ENCODE assay signal across 8 cellular contexts in genomic region chr11:65606876-65607613, GRCh38. TPM values are rescaled to one million over a fixed set of nuclear protein-coding genes. Genes with fewer than 3 reads are reported as not detected.
DNase-seq lines count a peak whose midpoint lies in the region; TF ChIP-seq lines count a peak whose summit lies in the region.

No MANE protein-coding gene starts in this region.

- peak; percentile 95 for DNase-seq in SK-N-MC (ENCODE audit: low read depth, low spot score)
- DNase-seq in fibroblast of lung (ENCODE audit: low read depth in 2 of 2): peak; percentile 93 to 97
- DNase-seq in middle frontal gyrus (ENCODE audit: extremely low spot score, low spot score): peak; percentile 87
- peak; percentile 94 for DNase-seq in ureter (ENCODE audit: low spot score)
- no peak for DNase-seq in NCI-H1105 (lab: John Stamatoyannopoulos, UW)
- DNase-seq in activated CD4-positive, alpha-beta T cell treated with anti-CD3 and anti-CD28 coated beads, Interleukin-2, amount 10 ng/mL, durations not matched to agents 24 days and 14 days: no peak
- DNase-seq in stimulated activated CD4-positive, alpha-beta T cell treated with anti-CD3 and anti-CD28 coated beads, Interleukin-4, amount 100 ng/mL, for 24 hours: no peak

- H3K4me3 ChIP-seq in SK-N-MC: peak overlapping the region; percentile 83
- peak overlapping the region in 3 of 4 experiments; percentile 19 to 32 (median 31) for H3K4me3 ChIP-seq in fibroblast of lung (replicated peaks in 1 of 4; ENCODE audit: control extremely low read depth in 1 of 4, insufficient read depth in 1 of 4, low read depth in 3 of 4, low read length in 4 of 4)

- H3K4me2 ChIP-seq in fibroblast of lung (ENCODE audit: extremely low read depth, insufficient read depth, low read length): peak overlapping the region; percentile 54

- H2AFZ ChIP-seq in fibroblast of lung (ENCODE audit: low read length): no peak overlapping the region

- peaks cover 18% of the 10 kb centered on the region for H3K79me2 ChIP-seq in fibroblast of lung (ENCODE audit: control insufficient read depth, insufficient read depth, low read length)

- H3K27me3 Mint-ChIP-seq in activated CD4-positive, alpha-beta T cell treated with anti-CD3 and anti-CD28 coated beads, Interleukin-2, amount 10 ng/mL, durations not matched to agents 24 days and 14 days: no peaks in the 10 kb centered on the region

- no peaks in the 10 kb centered on the region for H3K9me3 Mint-ChIP-seq in activated CD4-positive, alpha-beta T cell treated with anti-CD3 and anti-CD28 coated beads, Interleukin-2, amount 10 ng/mL, durations not matched to agents 24 days and 14 days

- H3K36me3 ChIP-seq in ES-I3 (ENCODE audit: insufficient read depth, low read length) (peaks cover 5% of the 10 kb centered on the region; the same call in 1 of the 2 replicates), SK-N-MC (ENCODE audit: insufficient read depth, low read length) (peaks cover 6% of the 10 kb centered on the region; the same call in 1 of the 2 replicates), fibroblast of lung (ENCODE audit: control insufficient read depth, insufficient read depth, low read length) (peaks cover 27% of the 10 kb centered on the region)

- H3K9ac ChIP-seq in ES-I3 (ENCODE audit: low read depth, low read length): peak overlapping the region; percentile 32; the same call in 1 of the 2 replicates
- H3K9ac ChIP-seq in SK-N-MC (ENCODE audit: insufficient read length): peak overlapping the region; percentile 56
- no peak overlapping the region for H3K9ac ChIP-seq in fibroblast of lung (ENCODE audit: insufficient read depth, low read length)

- H3K27ac ChIP-seq in SK-N-MC: no peak overlapping the region
- H3K27ac ChIP-seq in fibroblast of lung (ENCODE audit: insufficient read depth, low read length): peak overlapping the region; percentile 69

- H3K4me1 ChIP-seq in ES-I3 (ENCODE audit: insufficient read depth, low read length) (peaks cover 4% of the 10 kb centered on the region; the same call in 1 of the 2 replicates), fibroblast of lung (ENCODE audit: control insufficient read depth, extremely low read depth, insufficient read depth, low read length) (peaks cover 22% of the 10 kb centered on the region)

- H3K4me3 Mint-ChIP-seq in activated CD4-positive, alpha-beta T cell treated with anti-CD3 and anti-CD28 coated beads, Interleukin-2, amount 10 ng/mL, durations not matched to agents 24 days and 14 days: no peak overlapping the region

- H4K20me1 ChIP-seq in fibroblast of lung (ENCODE audit: control insufficient read depth, extremely low read depth, insufficient read depth, low read length): no peaks in the 10 kb centered on the region

- peaks cover 26% of the 10 kb centered on the region for H3K4me1 Mint-ChIP-seq in activated CD4-positive, alpha-beta T cell treated with anti-CD3 and anti-CD28 coated beads, Interleukin-2, amount 10 ng/mL, durations not matched to agents 24 days and 14 days

- intact Hi-C loops in activated CD4-positive, alpha-beta T cell treated with anti-CD3 and anti-CD28 coated beads, Interleukin-2, amount 10 ng/mL, durations not matched to agents 24 days and 14 days (cut with micrococcal nuclease): no loop called here

- H3K9me3 ChIP-seq in ES-I3 (ENCODE audit: control insufficient read depth, insufficient read depth, low read length) (no peaks in the 10 kb centered on the region), SK-N-MC (ENCODE audit: low read depth, low read length) (no peaks in the 10 kb centered on the region), fibroblast of lung (ENCODE audit: control insufficient read depth, insufficient read depth, low read depth, low read length) (no peaks in the 10 kb centered on the region)

- TF ChIP-seq CTCF in fibroblast of lung (conservative IDR thresholded peaks at IDR 0.05 in 1 of 2, IDR thresholded peaks at IDR 0.05 in 1 of 2; ENCODE audit: low read depth in 1 of 2, low read length in 2 of 2): no peak

- peaks cover 55% of the 10 kb centered on the region for H3K36me3 Mint-ChIP-seq in activated CD4-positive, alpha-beta T cell treated with anti-CD3 and anti-CD28 coated beads, Interleukin-2, amount 10 ng/mL, durations not matched to agents 24 days and 14 days (ENCODE audit: low read depth)

- no peaks in the 10 kb centered on the region for H3K27me3 ChIP-seq in fibroblast of lung (ENCODE audit: control insufficient read depth, insufficient read depth, low read length)

- no peak overlapping the region for H3K27ac Mint-ChIP-seq in activated CD4-positive, alpha-beta T cell treated with anti-CD3 and anti-CD28 coated beads, Interleukin-2, amount 10 ng/mL, durations not matched to agents 24 days and 14 days

RNA-seq across cellular contexts. Expression of gene MAP3K11, which starts 7.0 kb away (rescaled TPM):
- total RNA-seq in fibroblast of lung (16.7 and 19.3 TPM in 2 replicates), ureter (57.3 TPM)
- polyA plus RNA-seq in fibroblast of lung: 10.6 and 14.7 TPM in 2 replicates
- polyA plus RNA-seq in fibroblast of lung (2012): 20.2 and 31.5 TPM in 2 replicates
- polyA minus RNA-seq in fibroblast of lung (ENCODE audit: low replicate concordance): 45.3 and 49.2 TPM in 2 replicates
- 89.1 and 90.7 TPM in 2 replicates for total RNA-seq in activated CD4-positive, alpha-beta T cell treated with anti-CD3 and anti-CD28 coated beads, Interleukin-2, amount 10 ng/mL, durations not matched to agents 24 days and 14 days

RNA-seq across cellular contexts. Expression of gene PCNX3, which starts 8.5 kb away (rescaled TPM):
- total RNA-seq in fibroblast of lung (11.0 and 14.7 TPM in 2 replicates), ureter (57.6 TPM)
- 8.0 and 14.5 TPM in 2 replicates for polyA plus RNA-seq in fibroblast of lung
- polyA plus RNA-seq in fibroblast of lung (2012): 16.1 and 25.3 TPM in 2 replicates
- polyA minus RNA-seq in fibroblast of lung (ENCODE audit: low replicate concordance): 80.6 and 89.1 TPM in 2 replicates
- total RNA-seq in activated CD4-positive, alpha-beta T cell treated with anti-CD3 and anti-CD28 coated beads, Interleukin-2, amount 10 ng/mL, durations not matched to agents 24 days and 14 days: 52.0 and 55.1 TPM in 2 replicates

RNA-seq across cellular contexts. Expression of gene KCNK7, which starts 11.4 kb away (rescaled TPM):
- total RNA-seq in fibroblast of lung (under 0.01 TPM in 1 of 2 replicates, not detected in the other), ureter (0.83 TPM)
- polyA plus RNA-seq in fibroblast of lung: not detected in 2 replicates
- 0.10 TPM in 1 of 2 replicates, not detected in the other for polyA plus RNA-seq in fibroblast of lung (2012)
- polyA minus RNA-seq in fibroblast of lung (ENCODE audit: low replicate concordance): not detected in 2 replicates
- total RNA-seq in activated CD4-positive, alpha-beta T cell treated with anti-CD3 and anti-CD28 coated beads, Interleukin-2, amount 10 ng/mL, durations not matched to agents 24 days and 14 days: 0.69 and 1.3 TPM in 2 replicates

RNA-seq across cellular contexts. Expression of gene SIPA1, which starts 30.9 kb away (rescaled TPM):
- total RNA-seq in fibroblast of lung (13.6 and 32.5 TPM in 2 replicates), ureter (40.3 TPM)
- polyA plus RNA-seq in fibroblast of lung: 7.8 and 15.4 TPM in 2 replicates
- polyA plus RNA-seq in fibroblast of lung (2012): 26.1 and 51.6 TPM in 2 replicates
- polyA minus RNA-seq in fibroblast of lung (ENCODE audit: low replicate concordance): 62.6 and 96.0 TPM in 2 replicates
- 118 and 125 TPM in 2 replicates for total RNA-seq in activated CD4-positive, alpha-beta T cell treated with anti-CD3 and anti-CD28 coated beads, Interleukin-2, amount 10 ng/mL, durations not matched to agents 24 days and 14 days

RNA-seq across cellular contexts. Expression of gene EHBP1L1, which starts 31.2 kb away (rescaled TPM):
- total RNA-seq in fibroblast of lung (46.5 and 53.5 TPM in 2 replicates), ureter (122 TPM)
- polyA plus RNA-seq in fibroblast of lung: 12.4 and 12.8 TPM in 2 replicates
- polyA plus RNA-seq in fibroblast of lung (2012): 33.0 and 39.0 TPM in 2 replicates
- polyA minus RNA-seq in fibroblast of lung (ENCODE audit: low replicate concordance): 23.5 and 35.6 TPM in 2 replicates
- 167 and 173 TPM in 2 replicates for total RNA-seq in activated CD4-positive, alpha-beta T cell treated with anti-CD3 and anti-CD28 coated beads, Interleukin-2, amount 10 ng/mL, durations not matched to agents 24 days and 14 days

Comparison
In these comparisons a context has a peak if more than half of its experiments do, and no peak if none do; other contexts are left out.
1. DNase-seq: peak in SK-N-MC (single experiment), fibroblast of lung (2 of 2), middle frontal gyrus (single experiment) and ureter (single experiment); none in NCI-H1105 (single experiment), activated CD4-positive, alpha-beta T cell treated with anti-CD3 and anti-CD28 coated beads, Interleukin-2, amount 10 ng/mL, durations not matched to agents 24 days and 14 days (single experiment) and stimulated activated CD4-positive, alpha-beta T cell treated with anti-CD3 and anti-CD28 coated beads, Interleukin-4, amount 100 ng/mL, for 24 hours (single experiment).